Comparison of ENCODE assay signal across 8 cellular contexts in genomic region chr2:42810971-42811865, GRCh38. TPM values are rescaled to one million over a fixed set of nuclear protein-coding genes. Genes with fewer than 3 reads are reported as not detected.
A peak's percentile ranks its signal among the peaks of the same experiment; 100 is the strongest.
DNase-seq lines count a peak whose midpoint lies in the region; ATAC-seq and TF ChIP-seq lines count a peak whose summit lies in the region.

No MANE protein-coding gene starts in this region.

- peak; percentile 52 for DNase-seq in CD14-positive monocyte (ENCODE audit: low spot score)
- DNase-seq in T follicular helper cell (ENCODE audit: low read depth): peak; percentile 22
- DNase-seq in brain microvascular endothelial cell: peak; percentile 15
- DNase-seq in skeletal muscle cell (ENCODE audit: low read depth): no peak

- peaks cover 0 to 7% of the 10 kb centered on the region in 2 donors for H3K36me3 Mint-ChIP-seq in CD14-positive monocyte

- peak overlapping the region; percentile 90 to 94 for H3K4me3 Mint-ChIP-seq in CD14-positive monocyte

- peaks cover 10 to 29% (median 26%) of the 10 kb centered on the region in 7 donors for H3K9me3 Mint-ChIP-seq in CD14-positive monocyte

- TF ChIP-seq POLR2A in GM19099 (IDR thresholded peaks at IDR 0.05; ENCODE audit: extremely low read depth, insufficient read length, low read depth): peak; percentile 39

- intact Hi-C loops in CD14-positive monocyte (cut with micrococcal nuclease): loop anchor here (10.0 kb wide), 2 partner anchors 294 to 404 kb away; no protein-coding TSS in a partner anchor

- ATAC-seq in HG03442 (IDR thresholded peaks at IDR 0.05; ENCODE audit: unreplicated experiment) (peak; percentile 14), HG03469 (IDR thresholded peaks at IDR 0.05; ENCODE audit: unreplicated experiment) (no peak)

- H3K27ac ChIP-seq in brain microvascular endothelial cell (peak overlapping the region; percentile 97), iPS-18a (ENCODE audit: low read length) (no peak overlapping the region)

- H3K27me3 ChIP-seq in brain microvascular endothelial cell (replicated peaks): no peaks in the 10 kb centered on the region
- peaks cover 11% of the 10 kb centered on the region for H3K27me3 ChIP-seq in iPS-18a (ENCODE audit: control insufficient read depth, insufficient read depth, low read length)

- peaks cover 36% of the 10 kb centered on the region for H3K4me1 Mint-ChIP-seq in CD14-positive monocyte

- H3K4me3 ChIP-seq in brain microvascular endothelial cell (ENCODE audit: low read depth, low read length) (peak overlapping the region; percentile 63), iPS-18a (ENCODE audit: low read length) (peak overlapping the region; percentile 89), skeletal muscle cell (ENCODE audit: low read depth, low read length) (peak overlapping the region; percentile 61)

- no peaks in the 10 kb centered on the region for H3K36me3 ChIP-seq in brain microvascular endothelial cell (replicated peaks)
- no peaks in the 10 kb centered on the region for H3K36me3 ChIP-seq in iPS-18a (ENCODE audit: control insufficient read depth, low read depth, low read length)

- H3K9ac ChIP-seq in iPS-18a (ENCODE audit: low read length): peak overlapping the region; percentile 64

- H3K27ac Mint-ChIP-seq in CD14-positive monocyte: peak overlapping the region; percentile 93 to 99 (median 97)

- TF ChIP-seq CTCF in CD14-positive monocyte (IDR thresholded peaks at IDR 0.05): no peak
- TF ChIP-seq CTCF in brain microvascular endothelial cell (IDR thresholded peaks at IDR 0.05; ENCODE audit: low read depth, low read length, missing control alignments): no peak

- H3K27me3 Mint-ChIP-seq in CD14-positive monocyte (ENCODE audit: low read depth in 3 of 3): peaks cover 1 to 7% (median 6%) of the 10 kb centered on the region in 3 donors

- in situ Hi-C loops in brain microvascular endothelial cell (cut with HindIII; ENCODE audit: low pct_ligation_motif_present, low sequenced_read_pairs): no loop called here

- H3K9me3 ChIP-seq in iPS-18a (ENCODE audit: control insufficient read depth, low read depth, low read length): no peaks in the 10 kb centered on the region

- peaks cover 4% of the 10 kb centered on the region for H3K4me1 ChIP-seq in iPS-18a (ENCODE audit: control insufficient read depth, low read depth, low read length)

RNA-seq across cellular contexts. Expression of gene HAAO, which starts 18.8 kb away (rescaled TPM):
- polyA plus RNA-seq in CD14-positive monocyte: 10 to 100 TPM; 10.5 to 15.0 TPM

RNA-seq across cellular contexts. Expression of gene OXER1, which starts 47.3 kb away (rescaled TPM):
- polyA plus RNA-seq in CD14-positive monocyte: 1 to 10 TPM; 3.8 to 5.7 TPM
